Comparison of ENCODE assay signal across 8 cellular contexts in the genomic region with DNA sequence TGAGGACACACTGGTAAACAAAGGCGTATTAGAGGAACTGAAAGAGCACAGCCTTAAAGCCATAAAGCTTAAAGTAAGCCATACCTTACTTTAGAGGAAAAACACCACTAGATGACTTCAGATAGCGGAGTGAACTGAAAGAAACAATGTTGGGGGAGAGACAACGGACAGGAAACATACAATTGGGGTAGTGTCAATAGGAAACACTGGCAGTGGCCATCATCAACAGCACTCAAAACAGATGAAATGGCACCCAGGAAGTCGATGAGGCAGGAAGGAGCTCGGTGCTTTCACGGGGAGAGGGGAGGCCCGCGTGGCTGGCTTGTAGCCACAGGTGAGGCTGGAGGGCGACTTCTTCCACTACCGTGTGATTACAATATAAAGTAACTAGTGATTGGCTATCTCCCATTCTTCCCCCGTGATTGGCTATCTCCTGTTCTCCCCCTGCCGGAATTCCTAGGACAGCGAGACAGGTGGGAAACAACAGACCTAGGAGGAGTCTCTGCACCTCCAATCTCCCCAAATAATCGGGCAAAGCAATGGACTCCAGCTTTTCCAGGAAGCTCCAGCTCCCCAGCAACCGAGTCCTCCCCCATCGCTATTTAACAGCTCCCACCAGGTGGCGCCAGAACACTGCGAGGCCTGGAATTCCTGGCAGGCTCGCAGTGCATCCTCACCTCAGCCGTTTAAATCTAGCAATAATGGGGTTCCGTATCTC. TPM values are rescaled to one million over a fixed set of nuclear protein-coding genes. Genes with fewer than 3 reads are reported as not detected.
DNase-seq lines count a peak whose midpoint lies in the region; ATAC-seq and TF ChIP-seq lines count a peak whose summit lies in the region.

No MANE protein-coding gene starts in this region.

- POLR2A ChIA-PET in BJ (lab: Charles Lee), result no interaction called here

- WGBS in mesodermal cell (ENCODE audit: insufficient coverage in 2 of 2), 2 experiments, result 26 to 30% methylated on average over 15 to 19 of the region's 21 CpGs

- H3K27ac ChIP-seq in mesodermal cell (ENCODE audit: low read depth, low read length, severe bottlenecking), result no peak overlapping the region

- H3K36me3 ChIP-seq in BJ (ENCODE audit: control insufficient read depth, insufficient read depth, low read length), result no peaks in the 10 kb centered on the region
- H3K36me3 ChIP-seq in endocrine pancreas (ENCODE audit: control insufficient read depth, insufficient read depth, low read length), result no peaks in the 10 kb centered on the region
- no peaks in the 10 kb centered on the region for H3K36me3 ChIP-seq in mesodermal cell (ENCODE audit: control insufficient read depth, insufficient read depth, low read length)

- H3K27me3 ChIP-seq in BJ (ENCODE audit: control insufficient read depth, insufficient read depth, low read length), result no peaks in the 10 kb centered on the region
- H3K27me3 ChIP-seq in endocrine pancreas (ENCODE audit: control insufficient read depth, insufficient read depth, low read length), result no peaks in the 10 kb centered on the region

- H3K9ac ChIP-seq in endocrine pancreas (ENCODE audit: control insufficient read depth, insufficient read depth, low read length), result peak overlapping the region; percentile 55

- TF ChIP-seq CTCF in BJ (IDR thresholded peaks at IDR 0.05; ENCODE audit: insufficient read depth, low read depth, low read length), result peak; percentile 34; the same call in 1 of the 2 replicates

- H3K9me3 ChIP-seq in endocrine pancreas (ENCODE audit: control insufficient read depth, low read length) (no peaks in the 10 kb centered on the region), mesodermal cell (ENCODE audit: control insufficient read depth, low read length) (no peaks in the 10 kb centered on the region)

- CTCF ChIA-PET in BJ (lab: Yijun Ruan, JAX), result no interaction called here

- DNase-seq in BJ (ENCODE audit: low read depth) (no peak), NCI-H82 (lab: John Stamatoyannopoulos, UW) (peak; percentile 79)
- DNase-seq in activated CD8-positive, alpha-beta memory T cell treated with anti-CD3 and anti-CD28 coated beads for 1 hour (ENCODE audit: extremely low read depth in 1 of 2, low read depth in 1 of 2), result peak; percentile 18 to 49
- peak; percentile 57 to 60 for DNase-seq in stimulated activated CD8-positive, alpha-beta memory T cell treated with anti-CD3 and anti-CD28 coated beads, Interleukin-2, amount 100 ng/mL, for 48 hours (ENCODE audit: low read depth in 2 of 2)

- peak; percentile 70 for ATAC-seq in GM19324 (IDR thresholded peaks at IDR 0.05; ENCODE audit: low FRiP score, unreplicated experiment)
- ATAC-seq in HG03460 (IDR thresholded peaks at IDR 0.05; ENCODE audit: unreplicated experiment), result peak; percentile 77

- H3K4me1 ChIP-seq in endocrine pancreas (ENCODE audit: control insufficient read depth, insufficient read depth, low read length) (peaks cover 4% of the 10 kb centered on the region), mesodermal cell (ENCODE audit: control insufficient read depth, insufficient read depth, low read length, poor library complexity, severe bottlenecking) (no peaks in the 10 kb centered on the region)

- H3K4me3 ChIP-seq in BJ (ENCODE audit: low read depth, low read length), result no peak overlapping the region
- H3K4me3 ChIP-seq in endocrine pancreas (ENCODE audit: control insufficient read depth, insufficient read depth, low read length), result peak overlapping the region; percentile 79
- peak overlapping the region; percentile 6 for H3K4me3 ChIP-seq in mesodermal cell (ENCODE audit: extremely low read depth, insufficient read depth, low read length, poor library complexity, severe bottlenecking)

RNA-seq across cellular contexts. Expression of gene TAS2R38, which starts 2.4 kb away (rescaled TPM):
- polyA plus RNA-seq in BJ (2011; rRNA removed), result not detected in 2 replicates
- not detected in 2 replicates for polyA minus RNA-seq in BJ (2011; rRNA and poly(A)+ RNA removed)
- not detected for polyA plus RNA-seq in mesodermal cell (2013, experiment 1 of 2)
- polyA plus RNA-seq in mesodermal cell (2013, experiment 2 of 2), result not detected

RNA-seq across cellular contexts. Expression of gene MGAM, which starts 19.7 kb away (rescaled TPM):
- polyA plus RNA-seq in BJ (2011; rRNA removed), result 0.01 TPM in 2 replicates
- 0.05 TPM in 2 replicates for polyA minus RNA-seq in BJ (2011; rRNA and poly(A)+ RNA removed)
- polyA plus RNA-seq in mesodermal cell (2013, experiment 1 of 2), result 0.41 TPM
- 0.71 TPM for polyA plus RNA-seq in mesodermal cell (2013, experiment 2 of 2)

RNA-seq across cellular contexts. Expression of gene CLEC5A, which starts 29.2 kb away (rescaled TPM):
- not detected in 2 replicates for polyA plus RNA-seq in BJ (2011; rRNA removed)
- polyA minus RNA-seq in BJ (2011; rRNA and poly(A)+ RNA removed), result not detected in 2 replicates
- polyA plus RNA-seq in mesodermal cell (2013, experiment 1 of 2), result not detected
- not detected for polyA plus RNA-seq in mesodermal cell (2013, experiment 2 of 2)

RNA-seq across cellular contexts. Expression of gene OR9A4, which starts 59.8 kb away (rescaled TPM):
- not detected in 2 replicates for polyA plus RNA-seq in BJ (2011; rRNA removed)
- not detected in 2 replicates for polyA minus RNA-seq in BJ (2011; rRNA and poly(A)+ RNA removed)
- not detected for polyA plus RNA-seq in mesodermal cell (2013, experiment 1 of 2)
- polyA plus RNA-seq in mesodermal cell (2013, experiment 2 of 2), result not detected
